Comparison of ENCODE assay signal across 12 cellular contexts in the genomic region with DNA sequence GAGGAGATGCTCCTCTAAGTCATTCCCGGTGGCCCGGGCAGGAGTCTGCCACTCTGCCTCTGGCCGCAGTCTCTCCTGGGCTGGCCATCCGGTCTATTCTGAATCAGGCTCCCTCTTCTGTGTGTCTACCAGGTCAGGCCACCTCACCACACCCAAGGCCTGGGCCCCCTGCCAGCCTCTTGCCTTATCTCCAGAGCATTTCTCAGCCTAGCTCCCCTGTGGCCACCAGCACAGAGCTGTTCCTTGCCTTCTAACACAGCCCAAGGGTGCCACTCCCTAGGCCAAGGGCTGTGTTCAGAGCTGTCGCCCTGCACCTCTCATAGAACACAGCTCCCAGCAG. TPM values are rescaled to one million over a fixed set of nuclear protein-coding genes. Genes with fewer than 3 reads are reported as not detected.
DNase-seq lines count a peak whose midpoint lies in the region; ATAC-seq and TF ChIP-seq lines count a peak whose summit lies in the region.
"Had no signal": no experiment of that assay in that cellular context is flagged by ENCODE, and none has a peak within 500 bp of the region (broad histone marks: within the 10 kb centered on the region; RNA-seq: fewer than 3 reads in every experiment).

No MANE protein-coding gene starts in this region.

- H3K9me3 ChIP-seq in Panc1 (ENCODE audit: control insufficient read depth, insufficient read depth, low read depth, low read length) = no peaks in the 10 kb centered on the region
- no peaks in the 10 kb centered on the region for H3K9me3 ChIP-seq in osteoblast (ENCODE audit: low read depth, low read length)

- in situ Hi-C loops in Panc1 (cut with HindIII; ENCODE audit: low pct_unique_long_range_greater_than_20kb, low sequenced_read_pairs) = no loop called here

- TF ChIP-seq CTCF in GM23338 (conservative IDR thresholded peaks at IDR 0.05; ENCODE audit: low read depth in 2 of 2) = no peak
- TF ChIP-seq CTCF in Panc1 (IDR thresholded peaks at IDR 0.05) = no peak
- no peak for TF ChIP-seq CTCF in fibroblast of the aortic adventitia (IDR thresholded peaks at IDR 0.05; ENCODE audit: insufficient read depth, low read length)
- TF ChIP-seq CTCF in osteoblast (IDR thresholded peaks at IDR 0.05; ENCODE audit: extremely low read depth, low read depth, low read length) = no peak

- no peak overlapping the region for H2AFZ ChIP-seq in GM23338
- H2AFZ ChIP-seq in osteoblast (ENCODE audit: low read length) = no peak overlapping the region

- no peaks in the 10 kb centered on the region; the same call in 1 of the 2 replicates for H4K20me1 ChIP-seq in GM23338 (replicated peaks; ENCODE audit: insufficient read depth)
- peaks cover 27% of the 10 kb centered on the region for H4K20me1 ChIP-seq in osteoblast (ENCODE audit: insufficient read depth, low read length)

- no peaks in the 10 kb centered on the region for H3K9me2 ChIP-seq in GM23338 (ENCODE audit: insufficient read depth)

- no TSS peak for BruUV-seq in Panc1 (replicated peaks; lab: Mats Ljungman, UMichigan)

- peaks cover 7% of the 10 kb centered on the region for H3K4me1 Mint-ChIP-seq in GM23338
- no peaks in the 10 kb centered on the region for H3K4me1 Mint-ChIP-seq in activated T-helper 1 cell treated with anti-CD3 and anti-CD28 coated beads, Interleukin-12 subunit alpha, Interleukin-12 subunit beta, Interleukin-2, Interleukin-4 antibody, amounts not matched to agents 30 ng/mL and 10 ng/mL and 1 ng/mL, durations not matched to agents 14 hours and 24 hours and 36 hours (ENCODE audit: low read depth)

- H3K79me2 ChIP-seq in GM23338 (replicated peaks; ENCODE audit: insufficient read depth) (no peaks in the 10 kb centered on the region), osteoblast (ENCODE audit: insufficient read depth, low read length) (peaks cover 8% of the 10 kb centered on the region)

- POLR2A ChIA-PET in Panc1 (lab: Charles Lee) = no interaction called here

- peaks cover 8% of the 10 kb centered on the region for H3K27me3 Mint-ChIP-seq in GM23338 (ENCODE audit: insufficient read depth, low read depth, poor library complexity)
- no peaks in the 10 kb centered on the region for H3K27me3 Mint-ChIP-seq in activated T-helper 1 cell treated with anti-CD3 and anti-CD28 coated beads, Interleukin-12 subunit alpha, Interleukin-12 subunit beta, Interleukin-2, Interleukin-4 antibody, amounts not matched to agents 30 ng/mL and 10 ng/mL and 1 ng/mL, durations not matched to agents 14 hours and 24 hours and 36 hours (ENCODE audit: insufficient read depth)

- CTCF ChIA-PET in Panc1 (lab: Charles Lee) = interaction anchor here (0.5 to 2.1 kb wide), 11 partner anchors 9 to 164 kb away, joined by 3 to 25 read pairs (median 8); a partner anchor contains a TSS

- no peaks in the 10 kb centered on the region for H3F3A ChIP-seq in GM23338 (replicated peaks; ENCODE audit: low read depth)

- H3K4me3 Mint-ChIP-seq in GM23338 = no peak overlapping the region
- H3K4me3 Mint-ChIP-seq in activated T-helper 1 cell treated with anti-CD3 and anti-CD28 coated beads, Interleukin-12 subunit alpha, Interleukin-12 subunit beta, Interleukin-2, Interleukin-4 antibody, amounts not matched to agents 30 ng/mL and 10 ng/mL and 1 ng/mL, durations not matched to agents 14 hours and 24 hours and 36 hours = no peak overlapping the region
- H3K4me3 Mint-ChIP-seq: activated T-cell treated with anti-CD3 and anti-CD28 coated beads, Interleukin-2, amount 50 U/mL, for 72 hours had no signal

- ATAC-seq in GM23338 (no peak), Panc1 (peak; percentile 35), GM19328 (IDR thresholded peaks at IDR 0.05; ENCODE audit: unreplicated experiment) (no peak), GM18511 (IDR thresholded peaks at IDR 0.05; ENCODE audit: unreplicated experiment) (no peak), HG03342 (IDR thresholded peaks at IDR 0.05; ENCODE audit: unreplicated experiment) (no peak)

- no peak for DNase-seq in GM23338 (ENCODE audit: low spot score)
- no peak for DNase-seq in Panc1 (ENCODE audit: low read depth, low spot score)
- DNase-seq in fibroblast of the aortic adventitia (ENCODE audit: low read depth) = peak; percentile 60
- peak; percentile 59 for DNase-seq in osteoblast (ENCODE audit: insufficient read length, low spot score, missing footprints)
- DNase-seq in activated T-helper 1 cell treated with anti-CD3 and anti-CD28 coated beads, Interleukin-12 subunit alpha, Interleukin-12 subunit beta, Interleukin-2, Interleukin-4 antibody, amounts not matched to agents 30 ng/mL and 10 ng/mL and 1 ng/mL, durations not matched to agents 14 hours and 24 hours and 36 hours (ENCODE audit: low spot score) = no peak
- DNase-seq: activated T-cell treated with anti-CD3 and anti-CD28 coated beads, Interleukin-2, amount 50 U/mL, for 72 hours; GOT3; RPMI8226; stimulated activated CD4-positive, alpha-beta T cell treated with anti-CD3 and anti-CD28 coated beads, Interleukin-4, amount 100 ng/mL, for 1 hour had no signal

- H3K4me1 ChIP-seq in GM23338 (ENCODE audit: insufficient read depth) = no peaks in the 10 kb centered on the region
- peaks cover 8% of the 10 kb centered on the region for H3K4me1 ChIP-seq in Panc1 (ENCODE audit: control insufficient read depth, insufficient read depth, low read length)
- no peaks in the 10 kb centered on the region for H3K4me1 ChIP-seq in osteoblast (ENCODE audit: insufficient read depth, low read length)

- H3K27ac Mint-ChIP-seq in GM23338 = peak overlapping the region; percentile 37; the same call in 1 of the 2 replicates
- H3K27ac Mint-ChIP-seq in activated T-helper 1 cell treated with anti-CD3 and anti-CD28 coated beads, Interleukin-12 subunit alpha, Interleukin-12 subunit beta, Interleukin-2, Interleukin-4 antibody, amounts not matched to agents 30 ng/mL and 10 ng/mL and 1 ng/mL, durations not matched to agents 14 hours and 24 hours and 36 hours = no peak overlapping the region
- H3K27ac Mint-ChIP-seq: activated T-cell treated with anti-CD3 and anti-CD28 coated beads, Interleukin-2, amount 50 U/mL, for 72 hours had no signal

- no peak overlapping the region for H3K4me3 ChIP-seq in GM23338
- H3K4me3 ChIP-seq in Panc1 (ENCODE audit: low read depth in 2 of 2, low read length in 2 of 2) = no peak overlapping the region
- no peak overlapping the region for H3K4me3 ChIP-seq in fibroblast of the aortic adventitia (ENCODE audit: low read depth, low read length)
- no peak overlapping the region for H3K4me3 ChIP-seq in osteoblast (ENCODE audit: insufficient read depth, low read length)

- no peaks in the 10 kb centered on the region for H3K9me3 Mint-ChIP-seq in GM23338
- H3K9me3 Mint-ChIP-seq in activated T-helper 1 cell treated with anti-CD3 and anti-CD28 coated beads, Interleukin-12 subunit alpha, Interleukin-12 subunit beta, Interleukin-2, Interleukin-4 antibody, amounts not matched to agents 30 ng/mL and 10 ng/mL and 1 ng/mL, durations not matched to agents 14 hours and 24 hours and 36 hours = no peaks in the 10 kb centered on the region
- H3K9me3 Mint-ChIP-seq: activated T-cell treated with anti-CD3 and anti-CD28 coated beads, Interleukin-2, amount 50 U/mL, for 72 hours had no signal

- H3K27me3 ChIP-seq in GM23338 (ENCODE audit: insufficient read depth) = no peaks in the 10 kb centered on the region
- no peaks in the 10 kb centered on the region for H3K27me3 ChIP-seq in Panc1 (ENCODE audit: control insufficient read depth, insufficient read depth, low read length)
- no peaks in the 10 kb centered on the region for H3K27me3 ChIP-seq in osteoblast (ENCODE audit: insufficient read depth, low read length)

- H3K27ac ChIP-seq in GM23338 (ENCODE audit: low read depth) (no peak overlapping the region), Panc1 (ENCODE audit: low read length) (no peak overlapping the region), osteoblast (ENCODE audit: low read depth, low read length) (no peak overlapping the region)

- H3K4me2 ChIP-seq in GM23338 (no peak overlapping the region), osteoblast (ENCODE audit: insufficient read depth, low read length) (no peak overlapping the region)

- intact Hi-C loops in Panc1 (cut with micrococcal nuclease; ENCODE audit: unreplicated experiment) = no loop called here
- intact Hi-C loops in activated T-helper 1 cell treated with anti-CD3 and anti-CD28 coated beads, Interleukin-12 subunit alpha, Interleukin-12 subunit beta, Interleukin-2, Interleukin-4 antibody, amounts not matched to agents 30 ng/mL and 10 ng/mL and 1 ng/mL, durations not matched to agents 14 hours and 24 hours and 36 hours (cut with micrococcal nuclease) = loop anchor here (1.0 kb wide), 4 partner anchors 13 to 166 kb away; a partner anchor contains a TSS

- no peaks in the 10 kb centered on the region for H3K36me3 Mint-ChIP-seq in GM23338 (ENCODE audit: low read depth)
- H3K36me3 Mint-ChIP-seq in activated T-helper 1 cell treated with anti-CD3 and anti-CD28 coated beads, Interleukin-12 subunit alpha, Interleukin-12 subunit beta, Interleukin-2, Interleukin-4 antibody, amounts not matched to agents 30 ng/mL and 10 ng/mL and 1 ng/mL, durations not matched to agents 14 hours and 24 hours and 36 hours (ENCODE audit: low read depth) = peaks cover 12% of the 10 kb centered on the region

- H3K36me3 ChIP-seq in GM23338 (ENCODE audit: insufficient read depth) = no peaks in the 10 kb centered on the region
- 0 out of 2 replicates have a peak, but pooled peaks cover 3% of the 10 kb centered on the region for H3K36me3 ChIP-seq in Panc1 (ENCODE audit: control insufficient read depth, insufficient read depth, low read length)
- peaks cover 8% of the 10 kb centered on the region for H3K36me3 ChIP-seq in osteoblast (ENCODE audit: insufficient read depth, low read length)

TF ChIP-seq in GM23338, 12 proteins besides CTCF, POLR2A, EP300 and RAD21 (continues in another document):
- TF ChIP-seq STAT1 (IDR thresholded peaks at IDR 0.05; ENCODE audit: unreplicated experiment) = no peak

RNA-seq across cellular contexts. Expression of a gene that starts 55.3 kb away (rescaled TPM):
- 23.9 and 37.5 TPM in 2 replicates for total RNA-seq in GM23338 (2014; rRNA removed; shearing (Covaris generic))
- polyA plus RNA-seq in GM23338 (2016; fragmentation: Nextera tagmentation; extraction: Ambion mirVana) = 16.7 and 18.3 TPM in 2 replicates
- total RNA-seq in Panc1 (2021; ENCODE audit: unreplicated experiment) = 108 TPM
- polyA plus RNA-seq in Panc1 (2012; ENCODE audit: insufficient read length) = 94.4 TPM
- total RNA-seq in fibroblast of the aortic adventitia (ENCODE audit: low replicate concordance) = 78.3 and 82.8 TPM in 2 replicates
- 28.6 and 39.8 TPM in 2 replicates for total RNA-seq in osteoblast
- 38.2 and 40.5 TPM in 2 replicates for total RNA-seq in activated T-helper 1 cell treated with anti-CD3 and anti-CD28 coated beads, Interleukin-12 subunit alpha, Interleukin-12 subunit beta, Interleukin-2, Interleukin-4 antibody, amounts not matched to agents 30 ng/mL and 10 ng/mL and 1 ng/mL, durations not matched to agents 14 hours and 24 hours and 36 hours

Comparison
In these comparisons a context has a peak if more than half of its experiments do, and no peak if none do; other contexts are left out.
1. DNase-seq: peak in fibroblast of the aortic adventitia (single experiment) and osteoblast (single experiment); none in GM23338 (single experiment), Panc1 (single experiment) and activated T-helper 1 cell treated with anti-CD3 and anti-CD28 coated beads, Interleukin-12 subunit alpha, Interleukin-12 subunit beta, Interleukin-2, Interleukin-4 antibody, amounts not matched to agents 30 ng/mL and 10 ng/mL and 1 ng/mL, durations not matched to agents 14 hours and 24 hours and 36 hours (single experiment).